ENCODE assay signal across 8 cellular contexts in the genomic region with DNA sequence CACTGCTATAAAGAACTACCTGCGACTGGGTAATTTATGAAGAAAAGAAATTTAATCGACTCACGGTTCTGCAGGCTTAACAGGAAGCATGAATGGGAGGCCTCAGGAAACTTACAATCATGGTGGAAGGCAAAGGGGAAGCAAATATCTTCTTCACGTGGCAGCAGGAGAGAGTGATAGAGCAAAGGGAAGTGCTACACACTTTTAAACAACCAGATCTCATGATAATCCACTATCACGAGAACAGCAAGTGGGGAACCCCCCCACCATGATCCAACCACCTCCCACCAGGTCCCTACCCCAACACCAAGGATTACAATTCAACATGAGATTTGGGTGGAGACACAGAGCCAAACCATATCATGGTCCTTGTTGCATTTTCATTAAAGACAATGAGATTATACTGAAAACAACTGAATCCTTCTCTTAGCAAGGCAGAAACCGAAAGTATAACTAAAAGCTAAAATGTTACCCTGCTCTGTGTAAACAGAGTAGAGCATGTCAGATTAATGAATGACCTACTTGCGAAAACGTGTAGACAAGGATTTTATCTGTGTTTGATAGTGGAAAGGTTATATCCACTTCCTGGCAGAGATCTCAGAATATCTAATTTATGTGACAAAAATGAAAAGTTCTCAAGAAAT.
A peak's percentile ranks its signal among the peaks of the same experiment; 100 is the strongest.
DNase-seq lines count a peak whose midpoint lies in the region; ATAC-seq and TF ChIP-seq lines count a peak whose summit lies in the region.

No MANE protein-coding gene starts in this region.

- no peaks in the 10 kb centered on the region for H3K4me1 Mint-ChIP-seq in chondrocyte (ENCODE audit: low read depth)

- H3K4me2 ChIP-seq in fibroblast of lung (ENCODE audit: extremely low read depth, insufficient read depth, low read length): peak overlapping the region; percentile 73

- peak; percentile 48 for ATAC-seq in right cardiac atrium
- peak; percentile 83 for ATAC-seq in HG03460 (IDR thresholded peaks at IDR 0.05; ENCODE audit: unreplicated experiment)

- no peaks in the 10 kb centered on the region for H3K36me3 ChIP-seq in right atrium auricular region
- H3K36me3 ChIP-seq in fibroblast of lung (ENCODE audit: control insufficient read depth, insufficient read depth, low read length): no peaks in the 10 kb centered on the region

- 47% methylated on average over 8 of the region's 8 CpGs for WGBS in right cardiac atrium

- intact Hi-C loops in right cardiac atrium (cut with DNase I): no loop called here

- H3K27ac ChIP-seq in right cardiac atrium (ENCODE audit: low read length) (no peak overlapping the region), right atrium auricular region (no peak overlapping the region), fibroblast of lung (ENCODE audit: insufficient read depth, low read length) (no peak overlapping the region)

- H3K4me3 ChIP-seq in right cardiac atrium (ENCODE audit: low read length): no peak overlapping the region
- H3K4me3 ChIP-seq in right atrium auricular region: no peak overlapping the region
- peak overlapping the region in 1 of 4 experiments; percentile 6 for H3K4me3 ChIP-seq in fibroblast of lung (replicated peaks in 1 of 4; ENCODE audit: control extremely low read depth in 1 of 4, insufficient read depth in 1 of 4, low read depth in 3 of 4, low read length in 4 of 4)

- H3K9me3 ChIP-seq in right cardiac atrium (ENCODE audit: control insufficient read depth, low read length) (no peaks in the 10 kb centered on the region), right atrium auricular region (no peaks in the 10 kb centered on the region), fibroblast of lung (ENCODE audit: control insufficient read depth, insufficient read depth, low read depth, low read length) (no peaks in the 10 kb centered on the region)

- H3K9ac ChIP-seq in fibroblast of lung (ENCODE audit: insufficient read depth, low read length): no peak overlapping the region

- no peaks in the 10 kb centered on the region for H3K9me3 Mint-ChIP-seq in chondrocyte (ENCODE audit: low read depth)

- H3K27me3 Mint-ChIP-seq in chondrocyte (ENCODE audit: low read depth): peaks cover 3% of the 10 kb centered on the region

- no peak overlapping the region for H3K4me3 Mint-ChIP-seq in chondrocyte (ENCODE audit: unreplicated experiment)

- H3K27me3 ChIP-seq in right cardiac atrium (ENCODE audit: control insufficient read depth, insufficient read depth): no peaks in the 10 kb centered on the region
- no peaks in the 10 kb centered on the region for H3K27me3 ChIP-seq in right atrium auricular region
- no peaks in the 10 kb centered on the region for H3K27me3 ChIP-seq in fibroblast of lung (ENCODE audit: control insufficient read depth, insufficient read depth, low read length)

- DNase-seq in right cardiac atrium: no peak
- DNase-seq in right atrium auricular region (ENCODE audit: low spot score): no peak
- DNase-seq in fibroblast of lung (ENCODE audit: low read depth in 2 of 2): peak in 1 of 2 donors; percentile 5
- DNase-seq in chondrocyte (ENCODE audit: low spot score): no peak
- no peak for DNase-seq in NCI-H524 (lab: John Stamatoyannopoulos, UW)
- no peak for DNase-seq in GM03348 (ENCODE audit: low spot score)
- no peak for DNase-seq in cerebellar nuclear complex (lab: John Stamatoyannopoulos, UW)

- peak overlapping the region; percentile 72 for H2AFZ ChIP-seq in fibroblast of lung (ENCODE audit: low read length)

- TF ChIP-seq CTCF in right atrium auricular region (IDR thresholded peaks at IDR 0.05) (no peak), fibroblast of lung (conservative IDR thresholded peaks at IDR 0.05 in 1 of 2, IDR thresholded peaks at IDR 0.05 in 1 of 2; ENCODE audit: low read depth in 1 of 2, low read length in 2 of 2) (no peak), chondrocyte (IDR thresholded peaks at IDR 0.05) (no peak)

- no peaks in the 10 kb centered on the region for H4K20me1 ChIP-seq in fibroblast of lung (ENCODE audit: control insufficient read depth, extremely low read depth, insufficient read depth, low read length)

- no peaks in the 10 kb centered on the region for H3K79me2 ChIP-seq in fibroblast of lung (ENCODE audit: control insufficient read depth, insufficient read depth, low read length)

- H3K27ac Mint-ChIP-seq in chondrocyte (ENCODE audit: unreplicated experiment): no peak overlapping the region

- H3K4me1 ChIP-seq in right cardiac atrium (ENCODE audit: control insufficient read depth, insufficient read depth, low read length): no peaks in the 10 kb centered on the region
- no peaks in the 10 kb centered on the region for H3K4me1 ChIP-seq in right atrium auricular region
- H3K4me1 ChIP-seq in fibroblast of lung (ENCODE audit: control insufficient read depth, extremely low read depth, insufficient read depth, low read length): no peaks in the 10 kb centered on the region

- H3K36me3 Mint-ChIP-seq in chondrocyte (ENCODE audit: low read depth): no peaks in the 10 kb centered on the region
